Comparison of ENCODE assay signal across 9 cellular contexts in the genomic region with DNA sequence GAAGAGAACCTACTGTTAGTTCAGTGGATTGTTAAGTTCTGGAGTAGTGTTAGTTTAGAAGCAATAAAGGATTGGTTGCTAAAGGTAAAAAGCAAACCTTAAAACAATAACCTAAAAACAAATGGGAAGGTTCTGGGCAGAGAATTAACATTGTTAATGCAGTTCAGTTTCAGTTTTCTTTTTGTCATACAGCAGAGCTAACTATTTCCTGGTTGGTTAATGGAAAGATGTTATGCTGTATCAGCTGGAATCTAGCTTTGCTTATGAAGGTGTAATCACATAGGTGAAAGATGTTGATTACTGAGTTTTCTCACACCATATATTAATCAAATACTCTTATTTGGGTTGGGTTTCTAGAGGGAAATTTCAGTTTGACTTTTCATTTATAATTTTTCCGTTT. TPM values are rescaled to one million over a fixed set of nuclear protein-coding genes. Genes with fewer than 3 reads are reported as not detected.
DNase-seq lines count a peak whose midpoint lies in the region; ATAC-seq and TF ChIP-seq lines count a peak whose summit lies in the region.
"Had no signal": no experiment of that assay in that cellular context is flagged by ENCODE, and none has a peak within 500 bp of the region (broad histone marks: within the 10 kb centered on the region; RNA-seq: fewer than 3 reads in every experiment).

No MANE protein-coding gene starts in this region.

- no peak overlapping the region for H2BK120ac ChIP-seq in H9 (ENCODE audit: low read depth, low read length, poor library complexity, severe bottlenecking)

- H4K5ac ChIP-seq in H9 (ENCODE audit: insufficient read length, low read depth, low read length): no peak overlapping the region

- no peak overlapping the region for H2BK20ac ChIP-seq in H9 (ENCODE audit: low read depth, low read length, poor library complexity, severe bottlenecking)

- H3K27ac ChIP-seq in H9 (ENCODE audit: insufficient read length, low read depth, low read length) (no peak overlapping the region), OCI-LY7 (ENCODE audit: low read depth, low read length, poor library complexity, severe bottlenecking) (no peak overlapping the region)
- H3K27ac ChIP-seq: gastroesophageal sphincter had no signal

- H3K79me2 ChIP-seq in H9 (ENCODE audit: insufficient read depth, low read length) (no peaks in the 10 kb centered on the region), OCI-LY7 (ENCODE audit: insufficient read depth, low read depth, low read length) (no peaks in the 10 kb centered on the region)

- BruUV-seq in OCI-LY7 (replicated peaks; lab: Mats Ljungman, UMichigan): TSS peak; percentile 31

- no peak overlapping the region for H3K4me3 Mint-ChIP-seq in H9
- H3K4me3 Mint-ChIP-seq in mesothelial cell of epicardium: no peak overlapping the region
- H3K4me3 Mint-ChIP-seq in glutamatergic neuron (ENCODE audit: unreplicated experiment): no peak overlapping the region

- no peak overlapping the region for H2AK5ac ChIP-seq in H9 (ENCODE audit: insufficient read length, low read length)

- no peaks in the 10 kb centered on the region for H3K79me1 ChIP-seq in H9 (ENCODE audit: insufficient read depth, low read depth, low read length, poor library complexity, severe bottlenecking)

- no peak for DNase-seq in H9
- no peak for DNase-seq in OCI-LY7 (ENCODE audit: low spot score)
- DNase-seq in mesothelial cell of epicardium (ENCODE audit: low spot score in 2 of 2, unreplicated experiment in 2 of 2): no peak
- DNase-seq in HuH-7 (ENCODE audit: low spot score): no peak
- DNase-seq in dedifferentiated amniotic fluid mesenchymal stem cell (ENCODE audit: extremely low spot score): no peak
- DNase-seq in glutamatergic neuron: no peak

- H3K9me3 Mint-ChIP-seq in H9 (no peaks in the 10 kb centered on the region), mesothelial cell of epicardium (no peaks in the 10 kb centered on the region), glutamatergic neuron (ENCODE audit: unreplicated experiment) (no peaks in the 10 kb centered on the region)

- H3K4me3 ChIP-seq in OCI-LY7 (ENCODE audit: low read depth, low read length, poor library complexity, severe bottlenecking): no peak overlapping the region
- H3K4me3 ChIP-seq: gastroesophageal sphincter had no signal

- no peak overlapping the region for H2BK12ac ChIP-seq in H9 (ENCODE audit: insufficient read length, low read depth, low read length)

- intact Hi-C loops in OCI-LY7 (cut with micrococcal nuclease; ENCODE audit: unreplicated experiment): no loop called here

- no peak overlapping the region for H2BK5ac ChIP-seq in H9 (ENCODE audit: insufficient read length, low read length)

- H3K23ac ChIP-seq in H9 (ENCODE audit: insufficient read length, low read depth, low read length): no peak overlapping the region

- no peak overlapping the region for H2BK15ac ChIP-seq in H9 (ENCODE audit: low read depth, low read length)

- no peak overlapping the region for H3K4ac ChIP-seq in H9 (ENCODE audit: low read depth, low read length)

- H4K20me1 ChIP-seq in H9 (ENCODE audit: control insufficient read depth, insufficient read depth, insufficient read length) (no peaks in the 10 kb centered on the region), OCI-LY7 (ENCODE audit: insufficient read depth, low read length) (no peaks in the 10 kb centered on the region)

- H3K4me2 ChIP-seq in H9 (ENCODE audit: insufficient read depth, insufficient read length, low read length) (no peak overlapping the region), OCI-LY7 (ENCODE audit: low read length) (no peak overlapping the region)

- peaks cover 27 to 32% of the 10 kb centered on the region in 2 experiments for H3K4me1 Mint-ChIP-seq in H9
- H3K4me1 Mint-ChIP-seq in mesothelial cell of epicardium: no peaks in the 10 kb centered on the region
- no peaks in the 10 kb centered on the region for H3K4me1 Mint-ChIP-seq in glutamatergic neuron (ENCODE audit: low read depth, unreplicated experiment)

- H3K9ac ChIP-seq in H9 (ENCODE audit: extremely low read depth, insufficient read length, low read length): no peak overlapping the region

- WGBS in H9 (ENCODE audit: extremely low coverage, insufficient read length, low lambda C conversion rate): no CpG with 5 or more reads among the region's 1 CpG

- no peak overlapping the region for H2AFZ ChIP-seq in H9 (ENCODE audit: low read length)
- no peak overlapping the region for H2AFZ ChIP-seq in OCI-LY7 (ENCODE audit: low read length)

- no peaks in the 10 kb centered on the region for H3K4me1 ChIP-seq in H9 (ENCODE audit: insufficient read depth, low read length)
- peaks cover 6% of the 10 kb centered on the region for H3K4me1 ChIP-seq in OCI-LY7 (ENCODE audit: insufficient read depth, low read length, poor library complexity, severe bottlenecking)

- POLR2A ChIA-PET in OCI-LY7 (lab: Charles Lee): interaction anchor here (1.2 kb wide), 1 partner anchor 24 kb away, joined by 4 read pairs; the partner anchor contains the start of gene SMAD4

- peak overlapping the region in 2 of 3 experiments; percentile 83 to 92; a peak in 3 of 7 replicates for H3K27ac Mint-ChIP-seq in H9
- peak overlapping the region; percentile 65 for H3K27ac Mint-ChIP-seq in mesothelial cell of epicardium
- H3K27ac Mint-ChIP-seq in glutamatergic neuron (ENCODE audit: unreplicated experiment): no peak overlapping the region

- no peak overlapping the region for H3K56ac ChIP-seq in H9 (ENCODE audit: insufficient read length, low read depth, low read length)

- peaks cover 44% of the 10 kb centered on the region for H3K36me3 ChIP-seq in OCI-LY7 (ENCODE audit: insufficient read depth, low read length)

- no peak overlapping the region for H3K18ac ChIP-seq in H9 (ENCODE audit: insufficient read length, low read depth, low read length)

- H3K9me3 ChIP-seq in H9 (ENCODE audit: control insufficient read depth, low read depth, low read length) (no peaks in the 10 kb centered on the region), OCI-LY7 (ENCODE audit: low read length) (no peaks in the 10 kb centered on the region)
- H3K9me3 ChIP-seq: gastroesophageal sphincter had no signal

- H3K14ac ChIP-seq in H9 (ENCODE audit: insufficient read depth, low read length): no peak overlapping the region

- H3T11ph ChIP-seq in H9 (ENCODE audit: low read length): no peak overlapping the region

- H3K27me3 Mint-ChIP-seq in H9 (ENCODE audit: low read depth): no peaks in the 10 kb centered on the region
- H3K27me3 Mint-ChIP-seq in mesothelial cell of epicardium (ENCODE audit: low read depth): no peaks in the 10 kb centered on the region
- H3K27me3 Mint-ChIP-seq in glutamatergic neuron (ENCODE audit: unreplicated experiment): no peaks in the 10 kb centered on the region

- no peaks in the 10 kb centered on the region for H3K9me2 ChIP-seq in OCI-LY7 (ENCODE audit: insufficient read depth, low read length)

- TF ChIP-seq CTCF in H9 (conservative IDR thresholded peaks at IDR 0.05): no peak
- no peak for TF ChIP-seq CTCF in OCI-LY7 (conservative IDR thresholded peaks at IDR 0.05; ENCODE audit: low read length)
- no peak for TF ChIP-seq CTCF in mesothelial cell of epicardium (IDR thresholded peaks at IDR 0.05; ENCODE audit: unreplicated experiment)
- TF ChIP-seq CTCF in glutamatergic neuron (IDR thresholded peaks at IDR 0.05; ENCODE audit: partially characterized antibody, unreplicated experiment): no peak

- H3K36me3 Mint-ChIP-seq in H9 (ENCODE audit: insufficient read depth in 1 of 3, low read depth in 3 of 3) (peaks cover 13 to 69% (median 67%) of the 10 kb centered on the region in 3 experiments; a peak in 6 of 7 replicates), mesothelial cell of epicardium (peaks cover 20% of the 10 kb centered on the region), glutamatergic neuron (ENCODE audit: unreplicated experiment) (no peaks in the 10 kb centered on the region)

- H4K91ac ChIP-seq in H9 (ENCODE audit: insufficient read length, low read depth, low read length): no peak overlapping the region

- no peaks in the 10 kb centered on the region for H3K23me2 ChIP-seq in H9 (ENCODE audit: insufficient read length, low read depth, low read length, poor library complexity, severe bottlenecking)

- CTCF ChIA-PET in OCI-LY7 (lab: Charles Lee; ENCODE audit: unreplicated experiment): no interaction called here

- peak; percentile 75 for ATAC-seq in GM18870 (IDR thresholded peaks at IDR 0.05; ENCODE audit: unreplicated experiment)
- no peak for ATAC-seq in HG03196 (IDR thresholded peaks at IDR 0.05; ENCODE audit: unreplicated experiment)
- ATAC-seq: gastroesophageal sphincter had no signal

- no peak overlapping the region for H4K8ac ChIP-seq in H9 (replicated peaks; ENCODE audit: insufficient read length, low read depth, low read length)

- H3K27me3 ChIP-seq in H9 (ENCODE audit: insufficient read depth, low read length): no peaks in the 10 kb centered on the region
- H3K27me3 ChIP-seq: gastroesophageal sphincter had no signal

RNA-seq across cellular contexts. Expression of gene SMAD4, which starts 23.8 kb away (rescaled TPM):
- 172 and 179 TPM in 2 replicates for total RNA-seq in H9 (2021)
- 28.1 and 44.7 TPM in 2 replicates for total RNA-seq in OCI-LY7 (2014; rRNA removed; shearing (Covaris generic))
- 47.1 and 47.6 TPM in 2 replicates for total RNA-seq in OCI-LY7 (2022)
- total RNA-seq in mesothelial cell of epicardium: 147 to 152 TPM (median 148 TPM) in 3 replicates
- total RNA-seq in glutamatergic neuron (ENCODE audit: unreplicated experiment): 121 TPM
